ENCODE assay signal across 8 cellular contexts in the genomic region with DNA sequence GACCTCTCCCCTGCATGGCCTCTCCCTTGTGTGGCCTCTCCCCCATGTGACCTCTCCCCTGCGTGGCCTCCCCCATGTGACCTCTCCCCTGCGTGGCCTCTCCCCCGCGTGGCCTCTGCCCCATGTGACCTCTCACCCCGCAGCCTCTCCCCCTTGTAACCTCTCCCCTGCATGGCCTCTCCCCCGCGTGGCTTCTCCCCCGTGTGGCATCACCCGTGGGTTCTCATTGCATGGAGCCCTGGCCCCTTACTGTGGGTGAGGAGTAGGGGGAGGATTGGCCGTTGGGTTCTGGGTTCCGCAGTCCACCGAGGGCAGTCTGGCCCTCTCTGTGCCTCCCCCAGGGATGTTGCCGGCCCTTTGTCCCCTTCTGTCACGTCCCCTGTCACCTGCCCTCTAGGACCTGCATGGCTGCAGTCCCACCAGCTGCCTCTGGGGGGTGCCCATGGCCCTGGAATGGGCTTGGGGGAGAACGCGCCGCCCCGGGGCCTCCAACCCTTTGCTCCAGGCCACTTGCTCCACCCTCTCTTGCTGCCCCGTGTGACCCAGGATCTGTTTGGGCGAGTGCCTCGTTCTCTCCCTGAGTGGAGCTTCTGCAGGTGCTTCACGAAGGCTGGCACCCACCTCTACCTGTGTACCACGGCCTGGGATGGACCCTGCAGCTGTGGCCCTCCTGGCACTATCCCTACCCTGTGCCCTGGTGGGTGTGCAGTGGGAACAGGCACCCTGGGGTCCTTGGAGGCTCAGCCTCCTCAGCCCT. TPM values are rescaled to one million over a fixed set of nuclear protein-coding genes. Genes with fewer than 3 reads are reported as not detected.
DNase-seq lines count a peak whose midpoint lies in the region; ATAC-seq and TF ChIP-seq lines count a peak whose summit lies in the region.

No MANE protein-coding gene starts in this region.

- no peaks in the 10 kb centered on the region for H3K27me3 ChIP-seq in CD4-positive, CD25-positive, alpha-beta regulatory T cell (ENCODE audit: control insufficient read depth, insufficient read depth, low read length)

- H3K36me3 Mint-ChIP-seq in CD4-positive, CD25-positive, alpha-beta regulatory T cell, result peaks cover 4% of the 10 kb centered on the region
- peaks cover 7% of the 10 kb centered on the region for H3K36me3 Mint-ChIP-seq in activated T-helper 17 cell treated with anti-CD3 and anti-CD28 coated beads, Interleukin-2, amount 50 U/mL, for 72 hours (ENCODE audit: low read depth)

- DNase-seq in CD4-positive, CD25-positive, alpha-beta regulatory T cell, result peak; percentile 74 to 82 (median 81)
- DNase-seq in LHCN-M2 (ENCODE audit: low read depth) (peak; percentile 57), RPMI7951 (ENCODE audit: low read depth) (peak; percentile 37), fibroblast of the aortic adventitia (ENCODE audit: low read depth) (peak; percentile 62), nucleus accumbens (lab: John Stamatoyannopoulos, UW) (peak in 53 of 56 donors; percentile 10 to 90 (median 57)), substantia nigra (lab: John Stamatoyannopoulos, UW) (peak in 48 of 49 donors; percentile 9 to 87 (median 59))

- H3K9me3 Mint-ChIP-seq in CD4-positive, CD25-positive, alpha-beta regulatory T cell, result no peaks in the 10 kb centered on the region
- no peaks in the 10 kb centered on the region for H3K9me3 Mint-ChIP-seq in activated T-helper 17 cell treated with anti-CD3 and anti-CD28 coated beads, Interleukin-2, amount 50 U/mL, for 72 hours

- no peaks in the 10 kb centered on the region for H3K36me3 ChIP-seq in CD4-positive, CD25-positive, alpha-beta regulatory T cell (ENCODE audit: control insufficient read depth, insufficient read depth, low read length)

- no peak overlapping the region for H3K4me3 ChIP-seq in CD4-positive, CD25-positive, alpha-beta regulatory T cell (ENCODE audit: low read depth, low read length)
- no peak overlapping the region for H3K4me3 ChIP-seq in fibroblast of the aortic adventitia (ENCODE audit: low read depth, low read length)

- ATAC-seq in CD4-positive, CD25-positive, alpha-beta regulatory T cell (ENCODE audit: low read depth in 2 of 2), result peak; percentile 80 to 82
- ATAC-seq in GM21367 (IDR thresholded peaks at IDR 0.05; ENCODE audit: unreplicated experiment), result peak; percentile 54
- ATAC-seq in activated T-helper 17 cell treated with anti-CD3 and anti-CD28 coated beads, Interleukin-2, amount 50 U/mL, for 72 hours (replicated peaks), result peak; percentile 92

- H3K27ac ChIP-seq in CD4-positive, CD25-positive, alpha-beta regulatory T cell (ENCODE audit: insufficient read depth, low read length, poor library complexity, severe bottlenecking), result no peak overlapping the region
- H3K27ac ChIP-seq in substantia nigra (ENCODE audit: low read depth, low read length, poor library complexity, severe bottlenecking), result no peak overlapping the region

- H3K27ac Mint-ChIP-seq in CD4-positive, CD25-positive, alpha-beta regulatory T cell, result peak overlapping the region in 1 of 3 donors; percentile 31
- peak overlapping the region; percentile 50 for H3K27ac Mint-ChIP-seq in activated T-helper 17 cell treated with anti-CD3 and anti-CD28 coated beads, Interleukin-2, amount 50 U/mL, for 72 hours

- peaks cover 10% of the 10 kb centered on the region for H3K4me1 ChIP-seq in CD4-positive, CD25-positive, alpha-beta regulatory T cell (ENCODE audit: control insufficient read depth, insufficient read depth, low read length, poor library complexity, severe bottlenecking)

- no peak overlapping the region for H3K4me3 Mint-ChIP-seq in CD4-positive, CD25-positive, alpha-beta regulatory T cell
- H3K4me3 Mint-ChIP-seq in activated T-helper 17 cell treated with anti-CD3 and anti-CD28 coated beads, Interleukin-2, amount 50 U/mL, for 72 hours, result no peak overlapping the region

- no peaks in the 10 kb centered on the region for H3K27me3 Mint-ChIP-seq in CD4-positive, CD25-positive, alpha-beta regulatory T cell
- H3K27me3 Mint-ChIP-seq in activated T-helper 17 cell treated with anti-CD3 and anti-CD28 coated beads, Interleukin-2, amount 50 U/mL, for 72 hours, result no peaks in the 10 kb centered on the region

- TF ChIP-seq CTCF in fibroblast of the aortic adventitia (IDR thresholded peaks at IDR 0.05; ENCODE audit: insufficient read depth, low read length), result peak; percentile 95

- no peaks in the 10 kb centered on the region for H3K9me3 ChIP-seq in CD4-positive, CD25-positive, alpha-beta regulatory T cell (ENCODE audit: control insufficient read depth in 2 of 2, low read length in 2 of 2)

- H3K4me1 Mint-ChIP-seq in CD4-positive, CD25-positive, alpha-beta regulatory T cell, result peaks cover 0 to 9% (median 4%) of the 10 kb centered on the region in 4 donors
- H3K4me1 Mint-ChIP-seq in activated T-helper 17 cell treated with anti-CD3 and anti-CD28 coated beads, Interleukin-2, amount 50 U/mL, for 72 hours, result peaks cover 9% of the 10 kb centered on the region

RNA-seq across cellular contexts. Expression of a gene that starts 21.3 kb away (rescaled TPM):
- 24.1 TPM for total RNA-seq in CD4-positive, CD25-positive, alpha-beta regulatory T cell
- 10 to 100 TPM; 12.1 to 17.3 (median 14.2) TPM for polyA plus RNA-seq in CD4-positive, CD25-positive, alpha-beta regulatory T cell
- total RNA-seq in LHCN-M2 (2014; rRNA removed), result 27.9 and 28.6 TPM in 2 replicates
- 22.0 TPM for polyA plus RNA-seq in LHCN-M2 (2012)
- 12.8 and 19.6 TPM in 2 replicates for total RNA-seq in RPMI7951 (2014; rRNA removed; shearing (Covaris generic))
- 10 to 100 TPM; 33.3 to 57.4 TPM for total RNA-seq in activated T-helper 17 cell treated with anti-CD3 and anti-CD28 coated beads, Interleukin-2, amount 50 U/mL, for 72 hours
- 18.2 and 23.0 TPM in 2 replicates for total RNA-seq in fibroblast of the aortic adventitia (ENCODE audit: low replicate concordance)

RNA-seq across cellular contexts. Expression of a gene that starts 34.6 kb away (rescaled TPM):
- total RNA-seq in CD4-positive, CD25-positive, alpha-beta regulatory T cell, result 24.5 TPM
- polyA plus RNA-seq in CD4-positive, CD25-positive, alpha-beta regulatory T cell, result 100 to 1,000 TPM in 2 of 4 donors, 10 to 100 TPM in 2; 83.8 to 138 (median 93.9) TPM
- total RNA-seq in LHCN-M2 (2014; rRNA removed) (5.8 and 9.8 TPM in 2 replicates), fibroblast of the aortic adventitia (ENCODE audit: low replicate concordance) (5.5 and 32.2 TPM in 2 replicates)
- polyA plus RNA-seq in LHCN-M2 (2012), result 137 TPM
- total RNA-seq in RPMI7951 (2014; rRNA removed; shearing (Covaris generic)), result 17.6 and 25.7 TPM in 2 replicates
- 10 to 100 TPM; 32.5 to 33.6 TPM for total RNA-seq in activated T-helper 17 cell treated with anti-CD3 and anti-CD28 coated beads, Interleukin-2, amount 50 U/mL, for 72 hours

RNA-seq across cellular contexts. Expression of a gene that starts 54.3 kb away (rescaled TPM):
- 67.8 TPM for total RNA-seq in CD4-positive, CD25-positive, alpha-beta regulatory T cell
- polyA plus RNA-seq in CD4-positive, CD25-positive, alpha-beta regulatory T cell, result 10 to 100 TPM; 13.3 to 19.8 (median 17.4) TPM
- 21.7 and 24.0 TPM in 2 replicates for total RNA-seq in LHCN-M2 (2014; rRNA removed)
- polyA plus RNA-seq in LHCN-M2 (2012), result 22.2 TPM
- total RNA-seq in RPMI7951 (2014; rRNA removed; shearing (Covaris generic)), result 18.3 and 23.3 TPM in 2 replicates
- total RNA-seq in activated T-helper 17 cell treated with anti-CD3 and anti-CD28 coated beads, Interleukin-2, amount 50 U/mL, for 72 hours, result 10 to 100 TPM; 44.8 to 100.0 TPM
- total RNA-seq in fibroblast of the aortic adventitia (ENCODE audit: low replicate concordance), result 16.3 and 29.0 TPM in 2 replicates
